In genomic region chr6:100925756-100926155, GRCh38 we compare ENCODE assay signal across 5 cellular contexts.
"Had no signal": no experiment of that assay in that cellular context is flagged by ENCODE, and none has a peak within 500 bp of the region (broad histone marks: within the 10 kb centered on the region; RNA-seq: fewer than 3 reads in every experiment).

No MANE protein-coding gene starts in this region.

- H3K27ac ChIP-seq: HL-60 had no signal

- H3K4me3 ChIP-seq: GM23338 had no signal

- DNase-seq: H9, HCEC 1CT had no signal

- ATAC-seq: GM23338, HepG2 had no signal
